10 cellular contexts compared by ENCODE assay signal in the genomic region with DNA sequence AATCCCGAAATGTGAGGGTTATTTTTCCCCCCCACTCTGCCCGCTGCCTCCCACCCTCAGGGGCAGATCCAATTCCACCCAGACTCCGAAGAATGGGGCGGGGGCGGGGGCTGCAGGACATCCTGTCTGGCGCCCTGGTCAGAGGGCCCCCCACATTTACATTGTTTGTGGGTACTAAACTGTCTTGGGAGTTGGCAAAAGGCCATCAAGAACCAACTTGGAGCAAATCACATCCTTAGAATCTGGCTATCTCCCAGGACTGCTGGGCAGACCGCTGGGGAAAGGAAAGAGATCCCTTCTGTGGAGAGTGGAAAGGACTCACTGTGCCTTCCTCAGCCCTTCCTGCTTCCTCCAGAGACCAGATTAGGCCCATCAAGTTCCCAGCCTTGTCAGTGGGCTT. TPM values are rescaled to one million over a fixed set of nuclear protein-coding genes. Genes with fewer than 3 reads are reported as not detected.
DNase-seq lines count a peak whose midpoint lies in the region; FAIRE-seq and TF ChIP-seq lines count a peak whose summit lies in the region.
"Had no signal": no experiment of that assay in that cellular context is flagged by ENCODE, and none has a peak within 500 bp of the region (broad histone marks: within the 10 kb centered on the region; RNA-seq: fewer than 3 reads in every experiment).

No MANE protein-coding gene starts in this region.

- peaks cover 48 to 82% (median 60%) of the 10 kb centered on the region in 3 donors for H3K4me1 ChIP-seq in esophagus squamous epithelium
- H3K4me1 ChIP-seq in osteoblast (ENCODE audit: insufficient read depth, low read length), result peaks cover 73% of the 10 kb centered on the region
- H3K4me1 ChIP-seq in small intestine (ENCODE audit: control insufficient read depth in 2 of 2, insufficient read depth in 1 of 2, low read depth in 1 of 2, low read length in 1 of 2), result peaks cover 10 to 21% of the 10 kb centered on the region in 2 donors

- H3K27ac ChIP-seq in esophagus squamous epithelium (peak overlapping the region; percentile 90 to 97 (median 91)), osteoblast (ENCODE audit: low read depth, low read length) (peak overlapping the region; percentile 98), small intestine (ENCODE audit: low read depth in 1 of 2, low read length in 1 of 2) (peak overlapping the region in 1 of 2 donors; percentile 81)

- TF ChIP-seq CTCF in AG04449 (IDR thresholded peaks at IDR 0.05; ENCODE audit: insufficient read depth, low read length, missing control alignments) (no peak), esophagus squamous epithelium (IDR thresholded peaks at IDR 0.05) (no peak), osteoblast (IDR thresholded peaks at IDR 0.05; ENCODE audit: extremely low read depth, low read depth, low read length) (no peak)

- H3K4me3 ChIP-seq in AG04449 (ENCODE audit: low read depth, low read length), result peak overlapping the region; percentile 89
- peak overlapping the region; percentile 43 to 65 (median 60) for H3K4me3 ChIP-seq in esophagus squamous epithelium
- H3K4me3 ChIP-seq in osteoblast (ENCODE audit: insufficient read depth, low read length), result peak overlapping the region; percentile 88
- H3K4me3 ChIP-seq in small intestine (ENCODE audit: low read depth in 1 of 2, low read length in 2 of 2), result no peak overlapping the region

- H3K79me2 ChIP-seq in osteoblast (ENCODE audit: insufficient read depth, low read length), result peaks cover 73% of the 10 kb centered on the region

- DNase-seq in AG04449 (ENCODE audit: low read depth, low spot score) (no peak), RPMI7951 (ENCODE audit: low read depth) (peak; percentile 74), esophagus squamous epithelium (lab: John Stamatoyannopoulos, UW) (no peak), osteoblast (ENCODE audit: insufficient read length, low spot score, missing footprints) (no peak), NCI-H1930 (lab: John Stamatoyannopoulos, UW) (no peak), small intestine (no peak), MV-4-11 (lab: John Stamatoyannopoulos, UW) (no peak)
- DNase-seq in effector CD4-positive, alpha-beta T cell, result no peak
- DNase-seq: NCI-H2107 had no signal

- no peak for TF ChIP-seq POLR2A in esophagus squamous epithelium (IDR thresholded peaks at IDR 0.05)

- no peak for FAIRE-seq in small intestine (lab: Jason Lieb, UNC)
- FAIRE-seq: HTR-8/SVneo had no signal

- no peak overlapping the region for H2AFZ ChIP-seq in osteoblast (ENCODE audit: low read length)

- POLR2A ChIA-PET in AG04449 (lab: Yijun Ruan, JAX), result interaction anchor here (1.4 to 1.9 kb wide), 2 partner anchors 13 to 98 kb away, joined by 3 to 9 read pairs; no protein-coding TSS in a partner anchor

- peak overlapping the region; percentile 94 for H3K4me2 ChIP-seq in osteoblast (ENCODE audit: insufficient read depth, low read length)

- H3K36me3 ChIP-seq in esophagus squamous epithelium, result peaks cover 0 to 25% (median 0%) of the 10 kb centered on the region in 3 donors
- peaks cover 19% of the 10 kb centered on the region for H3K36me3 ChIP-seq in osteoblast (ENCODE audit: insufficient read depth, low read length)
- H3K36me3 ChIP-seq in small intestine (ENCODE audit: control insufficient read depth in 2 of 2, insufficient read depth in 2 of 2, low read length in 2 of 2), result no peaks in the 10 kb centered on the region

- H3K27me3 ChIP-seq in esophagus squamous epithelium (no peaks in the 10 kb centered on the region), osteoblast (ENCODE audit: insufficient read depth, low read length) (no peaks in the 10 kb centered on the region), small intestine (ENCODE audit: control insufficient read depth in 2 of 2, insufficient read depth in 2 of 2, low read length in 2 of 2) (no peaks in the 10 kb centered on the region)

- intact Hi-C loops in esophagus squamous epithelium (cut with DNase I), result no loop called here

- CTCF ChIA-PET in AG04449 (lab: Yijun Ruan, JAX), result interaction anchor here (0.9 to 5.6 kb wide), 4 partner anchors 11 to 100 kb away, joined by 3 to 56 read pairs (median 5); no protein-coding TSS in a partner anchor

- 27 to 29% methylated on average over 1 to 2 of the region's 7 CpGs for WGBS in esophagus squamous epithelium, 2 donors
- WGBS in small intestine, 3 donors, result 71 to 91% (median 82%) methylated on average over 7 of the region's 7 CpGs

- H3K9me3 ChIP-seq in esophagus squamous epithelium (no peaks in the 10 kb centered on the region), osteoblast (ENCODE audit: low read depth, low read length) (no peaks in the 10 kb centered on the region), small intestine (ENCODE audit: control insufficient read depth, low read depth) (no peaks in the 10 kb centered on the region)

- no peaks in the 10 kb centered on the region for H4K20me1 ChIP-seq in osteoblast (ENCODE audit: insufficient read depth, low read length)

RNA-seq across cellular contexts. Expression of a gene that starts 2.4 kb away (rescaled TPM):
- 71.3 and 120 TPM in 2 replicates for total RNA-seq in RPMI7951 (2014; rRNA removed; shearing (Covaris generic))
- total RNA-seq in esophagus squamous epithelium (1,000 to 10,000 TPM; 2,742 to 8,541 (median 3,206) TPM), osteoblast (106 and 114 TPM in 2 replicates)
- 10 to 100 TPM; 11.6 to 65.9 (median 18.1) TPM for polyA plus RNA-seq in small intestine

Comparison
In these comparisons a context has a peak if more than half of its experiments do, and no peak if none do; other contexts are left out.
1. H3K4me3 ChIP-seq: peak in AG04449 (single experiment), esophagus squamous epithelium (4 of 4) and osteoblast (single experiment); none in small intestine (0 of 2).
2. RNA of a gene that starts 2.4 kb away (total RNA-seq): 2,742 to 8,541 TPM in esophagus squamous epithelium; 106 to 114 TPM in osteoblast and 71.3 to 120 TPM in RPMI7951; every median in the first group is over 10 times any median in the second.